In genomic region chr11:7143908-7144307, GRCh38 we compare ENCODE assay signal across 10 cellular contexts. TPM values are rescaled to one million over a fixed set of nuclear protein-coding genes. Genes with fewer than 3 reads are reported as not detected.
DNase-seq lines count a peak whose midpoint lies in the region; ATAC-seq, FAIRE-seq and TF ChIP-seq lines count a peak whose summit lies in the region.
"Had no signal": no experiment of that assay in that cellular context is flagged by ENCODE, and none has a peak within 500 bp of the region (broad histone marks: within the 10 kb centered on the region; RNA-seq: fewer than 3 reads in every experiment).

No MANE protein-coding gene starts in this region.

- no peak overlapping the region for H3K4me2 ChIP-seq in A549

- H3K9me3 ChIP-seq in A549, result no peaks in the 10 kb centered on the region
- H3K9me3 ChIP-seq in suprapubic skin, result peaks cover 2% of the 10 kb centered on the region

- peak; percentile 38 for TF ChIP-seq CTCF in A549 (IDR thresholded peaks at IDR 0.05)
- TF ChIP-seq CTCF in suprapubic skin (IDR thresholded peaks at IDR 0.05), result peak in 1 of 2 donors; percentile 14

- TF ChIP-seq EP300 in A549 (IDR thresholded peaks at IDR 0.05) (no peak), suprapubic skin (IDR thresholded peaks at IDR 0.05) (no peak)

- WGBS in A549 (ENCODE audit: missing lambda C conversion rate), result 0% methylated on average over 1 of the region's 1 CpG
- WGBS in suprapubic skin, result 19% methylated on average over 1 of the region's 1 CpG

- H3K27ac ChIP-seq in A549 (no peak overlapping the region), suprapubic skin (no peak overlapping the region)

- H3K27me3 ChIP-seq in suprapubic skin, result no peaks in the 10 kb centered on the region
- H3K27me3 ChIP-seq: MG63 had no signal

- TF ChIP-seq POLR2A in A549 (IDR thresholded peaks at IDR 0.05; ENCODE audit: low read length) (no peak), suprapubic skin (IDR thresholded peaks at IDR 0.05) (no peak)

- peak; percentile 39 for FAIRE-seq in A549 (lab: Jason Lieb, UNC)
- no peak for FAIRE-seq in RCC 7860 (lab: Jason Lieb, UNC)

- no peak for ATAC-seq in A549
- ATAC-seq in HG03342 (IDR thresholded peaks at IDR 0.05; ENCODE audit: unreplicated experiment), result no peak
- ATAC-seq: left colon had no signal

- H3K4me3 ChIP-seq in A549 (no peak overlapping the region), suprapubic skin (no peak overlapping the region)
- H3K4me3 ChIP-seq: MG63 had no signal

- H3K4me1 ChIP-seq in A549 (no peaks in the 10 kb centered on the region), suprapubic skin (no peaks in the 10 kb centered on the region)

- H3K36me3 ChIP-seq in suprapubic skin, result no peaks in the 10 kb centered on the region
- H3K36me3 ChIP-seq: MG63 had no signal

- peak; percentile 52 to 59; a peak in 4 of 5 replicates for TF ChIP-seq RAD21 in A549 (conservative IDR thresholded peaks at IDR 0.05 in 1 of 2, IDR thresholded peaks at IDR 0.05 in 1 of 2)

- POLR2A ChIA-PET in A549 (lab: Yijun Ruan, JAX), result no interaction called here

- CTCF ChIA-PET in A549 (lab: Yijun Ruan, JAX), result interaction anchor here (0.6 to 4.7 kb wide), 9 partner anchors 9 to 522 kb away, joined by 3 to 27 read pairs (median 3); no protein-coding TSS in a partner anchor

- DNase-seq in A549 (ENCODE audit: low read depth in 1 of 2, low spot score in 1 of 2) (peak in 1 of 2 experiments; percentile 31), HCEC 1CT (peak; percentile 62), SW480 (ENCODE audit: low spot score) (peak; percentile 47), iPS DF 4.7 (ENCODE audit: extremely low read depth, low spot score) (peak; percentile 2), NCI-H2227 (lab: John Stamatoyannopoulos, UW; ENCODE audit: unreplicated experiment) (no peak), RCC 7860 (ENCODE audit: low spot score) (no peak), suprapubic skin (ENCODE audit: low spot score in 2 of 2) (no peak)
- DNase-seq: left colon, MG63 had no signal

TF ChIP-seq in A549, 52 proteins besides CTCF, POLR2A, EP300 and RAD21:
- TF ChIP-seq CEBPB (IDR thresholded peaks at IDR 0.05), result no peak
- no peak for TF ChIP-seq RFX5 (IDR thresholded peaks at IDR 0.05)
- no peak for TF ChIP-seq CBX8 (IDR thresholded peaks at IDR 0.05)
- TF ChIP-seq CBX2 (IDR thresholded peaks at IDR 0.05; ENCODE audit: borderline replicate concordance, low read depth), result no peak
- TF ChIP-seq REST (IDR thresholded peaks at IDR 0.05), result no peak
- TF ChIP-seq SREBF2 (IDR thresholded peaks at IDR 0.05), result no peak
- TF ChIP-seq ZC3H11A (IDR thresholded peaks at IDR 0.05), result no peak
- no peak for TF ChIP-seq KDM1A (IDR thresholded peaks at IDR 0.05; ENCODE audit: low read depth)
- no peak for TF ChIP-seq RNF2 (IDR thresholded peaks at IDR 0.05; ENCODE audit: borderline replicate concordance, low read depth)

RNA-seq across cellular contexts. Expression of gene RBMXL2, which starts 55.1 kb away (rescaled TPM):
- not detected in 2 replicates for polyA plus RNA-seq in A549 (2011; rRNA removed)
- not detected in 2 replicates for polyA plus RNA-seq in A549 (2012; cell fraction: cytosol; rRNA removed)
- not detected in 2 replicates for polyA plus RNA-seq in A549 (2012; cell fraction: nucleus; rRNA removed)
- polyA plus RNA-seq in A549 (2017; fragmentation: RNase III; extraction: RNeasy Plus Mini Kit Qiagen cat#74134 plus additional on column Dnase treatment), result not detected in 3 replicates
- not detected in 2 replicates for polyA minus RNA-seq in A549 (2011; rRNA and poly(A)+ RNA removed)
- total RNA-seq in suprapubic skin, result not detected
- total RNA-seq: left colon had no signal

Comparison
In these comparisons a context has a peak if more than half of its experiments do, and no peak if none do; other contexts are left out.
1. DNase-seq: peak in HCEC 1CT (single experiment), SW480 (single experiment) and iPS DF 4.7 (single experiment); none in NCI-H2227 (single experiment), RCC 7860 (single experiment) and suprapubic skin (0 of 2).